ENCODE assay signal across 1 cellular context in genomic region chr1:225694151-225694603, GRCh38.
TF ChIP-seq lines count a peak whose summit lies in the region.

No MANE protein-coding gene starts in this region.

TF ChIP-seq in K562, 482 proteins besides CTCF, POLR2A, EP300 and RAD21 (continued from another document):
- TF ChIP-seq PBX2 (CRISPR knock-in tag; IDR thresholded peaks at IDR 0.05; ENCODE audit: low read depth) (no peak), PBX2 (tag; conservative IDR thresholded peaks at IDR 0.05; ENCODE audit: low read depth) (no peak), PHF21A (IDR thresholded peaks at IDR 0.05; ENCODE audit: borderline replicate concordance, low read depth) (no peak), ATF2 (CRISPR knock-in tag; IDR thresholded peaks at IDR 0.05) (no peak), IFI16 (CRISPR knock-in tag; IDR thresholded peaks at IDR 0.05) (no peak), ZC3H8 (IDR thresholded peaks at IDR 0.05) (no peak), ZC3H4 (CRISPR knock-in tag; IDR thresholded peaks at IDR 0.05; ENCODE audit: borderline replicate concordance) (no peak), WHSC1 (IDR thresholded peaks at IDR 0.05; ENCODE audit: low read length) (no peak), HMBOX1 (IDR thresholded peaks at IDR 0.05) (no peak), KLF13 (tag; IDR thresholded peaks at IDR 0.05; ENCODE audit: borderline replicate concordance, low read depth) (no peak), ZNF766 (CRISPR knock-in tag; conservative IDR thresholded peaks at IDR 0.05) (0 out of 2 replicates have a peak, but pooled peaks have one; percentile 21), ARHGAP35 (IDR thresholded peaks at IDR 0.05; ENCODE audit: partially characterized antibody) (no peak), JUN (IDR thresholded peaks at IDR 0.05; ENCODE audit: borderline replicate concordance, low read depth, low read length) (peak; percentile 50; the same call in 1 of the 2 replicates), JUN (CRISPR knock-in tag; IDR thresholded peaks at IDR 0.05; ENCODE audit: borderline replicate concordance) (no peak), GMEB1 (CRISPR knock-in tag; IDR thresholded peaks at IDR 0.05) (no peak), ATF3 (IDR thresholded peaks at IDR 0.05) (peak; percentile 17; the same call in 1 of the 2 replicates), ATF3 (CRISPR knock-in tag; conservative IDR thresholded peaks at IDR 0.05) (no peak), RBBP5 (IDR thresholded peaks at IDR 0.05; ENCODE audit: borderline replicate concordance, insufficient read depth, low read length, poor library complexity, severe bottlenecking) (no peak), CHD1 (IDR thresholded peaks at IDR 0.05; ENCODE audit: low read length) (no peak), ZNF134 (CRISPR knock-in tag; conservative IDR thresholded peaks at IDR 0.05) (no peak), STAT5B (CRISPR knock-in tag; IDR thresholded peaks at IDR 0.05) (no peak), ATF7 (IDR thresholded peaks at IDR 0.05) (peak; percentile 73), HINFP (tag; conservative IDR thresholded peaks at IDR 0.05; ENCODE audit: low read depth) (peak; percentile 52; the same call in 1 of the 2 replicates), CBX1 (IDR thresholded peaks at IDR 0.05; ENCODE audit: low read depth) (no peak), PKNOX1 (IDR thresholded peaks at IDR 0.05) (no peak), ELF1 (tag; IDR thresholded peaks at IDR 0.05) (peak; percentile 45), GABPA (tag; conservative IDR thresholded peaks at IDR 0.05; ENCODE audit: low read depth) (0 out of 2 replicates have a peak, but pooled peaks have one; percentile 32), RHOXF2B (CRISPR knock-in tag; conservative IDR thresholded peaks at IDR 0.05) (no peak), ZNF23 (CRISPR knock-in tag; IDR thresholded peaks at IDR 0.05) (no peak), XRCC5 (IDR thresholded peaks at IDR 0.05; ENCODE audit: low read depth, low read length) (no peak), JUND (IDR thresholded peaks at IDR 0.05; ENCODE audit: borderline replicate concordance, low read depth, low read length) (peak; percentile 83), JUND (tag; IDR thresholded peaks at IDR 0.05; ENCODE audit: borderline replicate concordance, low read depth, low read length) (peak; percentile 71; the same call in 1 of the 3 replicates), ZNF431 (CRISPR knock-in tag; IDR thresholded peaks at IDR 0.05) (no peak), LARP7 (IDR thresholded peaks at IDR 0.05) (no peak), BRD4 (IDR thresholded peaks at IDR 0.05) (no peak), FOXJ2 (tag; IDR thresholded peaks at IDR 0.05) (peak; percentile 88), YY1 (IDR thresholded peaks at IDR 0.05; ENCODE audit: borderline replicate concordance in 1 of 3, control insufficient read depth in 1 of 3, extremely low read depth in 1 of 3, insufficient read depth in 3 of 3, insufficient read length in 1 of 3, insufficient replicate concordance in 2 of 3, low read depth in 1 of 3, low read length in 2 of 3) (no peak)
TF ChIP-seq in K562: peak in this region for 21.
